In the genomic region with DNA sequence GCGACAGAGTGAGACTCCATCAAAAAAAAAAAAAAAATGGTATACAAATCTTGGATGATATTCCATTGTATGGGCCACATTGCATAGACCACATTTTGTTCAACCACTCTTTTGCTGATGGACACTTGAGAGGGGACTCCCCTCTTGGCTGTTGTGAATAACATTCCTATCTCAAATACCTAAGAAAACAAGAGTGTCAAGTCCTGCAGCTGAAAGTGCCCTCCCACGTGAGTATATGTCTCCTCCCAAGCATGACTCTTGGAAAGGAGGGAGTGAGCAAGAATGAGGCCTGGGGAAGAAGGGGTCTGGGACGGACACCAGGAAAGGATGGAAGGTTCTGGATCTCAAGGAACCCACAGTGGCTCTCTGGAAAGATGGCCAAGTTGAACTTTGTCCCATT, we compare ENCODE assay signal across 2 cellular contexts.
TF ChIP-seq lines count a peak whose summit lies in the region.

No MANE protein-coding gene starts in this region.

TF ChIP-seq in IMR-90, 13 proteins besides CTCF, POLR2A, EP300 and RAD21:
- TF ChIP-seq RCOR1 (IDR thresholded peaks at IDR 0.05; ENCODE audit: insufficient replicate concordance, low read length) (no peak), NFE2L2 (IDR thresholded peaks at IDR 0.05; ENCODE audit: low read depth, low read length) (no peak), CEBPB (IDR thresholded peaks at IDR 0.05; ENCODE audit: low read depth, low read length) (no peak), FOS (IDR thresholded peaks at IDR 0.05; ENCODE audit: low read depth, low read length) (no peak), MXI1 (IDR thresholded peaks at IDR 0.05; ENCODE audit: borderline replicate concordance, low read depth, low read length) (no peak), SMC3 (IDR thresholded peaks at IDR 0.05; ENCODE audit: low read depth, low read length) (no peak), CHD1 (IDR thresholded peaks at IDR 0.05; ENCODE audit: low read depth, low read length) (no peak), RFX5 (IDR thresholded peaks at IDR 0.05; ENCODE audit: low read depth, low read length) (no peak), MAFK (IDR thresholded peaks at IDR 0.05; ENCODE audit: low read depth, low read length) (no peak), BHLHE40 (IDR thresholded peaks at IDR 0.05; ENCODE audit: low read depth, low read length) (no peak), MAZ (IDR thresholded peaks at IDR 0.05; ENCODE audit: borderline replicate concordance, low read depth, low read length) (no peak)
- TF ChIP-seq, protein P1, sequence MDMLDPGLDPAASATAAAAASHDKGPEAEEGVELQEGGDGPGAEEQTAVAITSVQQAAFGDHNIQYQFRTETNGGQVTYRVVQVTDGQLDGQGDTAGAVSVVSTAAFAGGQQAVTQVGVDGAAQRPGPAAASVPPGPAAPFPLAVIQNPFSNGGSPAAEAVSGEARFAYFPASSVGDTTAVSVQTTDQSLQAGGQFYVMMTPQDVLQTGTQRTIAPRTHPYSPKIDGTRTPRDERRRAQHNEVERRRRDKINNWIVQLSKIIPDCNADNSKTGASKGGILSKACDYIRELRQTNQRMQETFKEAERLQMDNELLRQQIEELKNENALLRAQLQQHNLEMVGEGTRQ (IDR thresholded peaks at IDR 0.05; ENCODE audit: low read depth, low read length): no peak
- TF ChIP-seq, protein P2, sequence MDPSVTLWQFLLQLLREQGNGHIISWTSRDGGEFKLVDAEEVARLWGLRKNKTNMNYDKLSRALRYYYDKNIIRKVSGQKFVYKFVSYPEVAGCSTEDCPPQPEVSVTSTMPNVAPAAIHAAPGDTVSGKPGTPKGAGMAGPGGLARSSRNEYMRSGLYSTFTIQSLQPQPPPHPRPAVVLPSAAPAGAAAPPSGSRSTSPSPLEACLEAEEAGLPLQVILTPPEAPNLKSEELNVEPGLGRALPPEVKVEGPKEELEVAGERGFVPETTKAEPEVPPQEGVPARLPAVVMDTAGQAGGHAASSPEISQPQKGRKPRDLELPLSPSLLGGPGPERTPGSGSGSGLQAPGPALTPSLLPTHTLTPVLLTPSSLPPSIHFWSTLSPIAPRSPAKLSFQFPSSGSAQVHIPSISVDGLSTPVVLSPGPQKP (IDR thresholded peaks at IDR 0.05; ENCODE audit: borderline replicate concordance, low read depth, low read length): no peak
TF ChIP-seq in IMR-90: peak in this region for 0.

TF ChIP-seq in H1, 55 proteins besides CTCF, POLR2A, EP300 and RAD21:
- TF ChIP-seq RFX5 (IDR thresholded peaks at IDR 0.05; ENCODE audit: borderline replicate concordance, low read depth, low read length): no peak
